Comparison of ENCODE assay signal across 8 cellular contexts in genomic region chr16:15888072-15888976, GRCh38. TPM values are rescaled to one million over a fixed set of nuclear protein-coding genes. Genes with fewer than 3 reads are reported as not detected.
DNase-seq lines count a peak whose midpoint lies in the region; ATAC-seq and TF ChIP-seq lines count a peak whose summit lies in the region.

CEP20 (minus strand) TSS chr16:15888603; CDS start chr16:15888585, 18 bp downstream.

- intact Hi-C loops in testis (cut with DNase I; ENCODE audit: low total_unique reads) = no loop called here

- TF ChIP-seq POLR2A in testis (IDR thresholded peaks at IDR 0.05) = peak; percentile 47

- no peaks in the 10 kb centered on the region for H4K20me1 ChIP-seq in SK-N-SH (ENCODE audit: insufficient read depth)

- H3K9me2 ChIP-seq in SK-N-SH = no peaks in the 10 kb centered on the region

- POLR2A ChIA-PET in SK-N-SH (lab: Yijun Ruan, JAX) = interaction anchor here (0.6 to 1.3 kb wide), 3 partner anchors 110 to 243 kb away, joined by 3 to 4 read pairs (median 3); no protein-coding TSS in a partner anchor

- CTCF ChIA-PET in SK-N-SH (lab: Yijun Ruan, JAX) = interaction anchor here (0.7 to 1.7 kb wide), 5 partner anchors 13 to 338 kb away, joined by 3 to 8 read pairs (median 4); no protein-coding TSS in a partner anchor

- H3K27me3 ChIP-seq in SK-N-SH (ENCODE audit: insufficient read depth) = no peaks in the 10 kb centered on the region
- no peaks in the 10 kb centered on the region for H3K27me3 ChIP-seq in testis

- H3K9me3 ChIP-seq in SK-N-SH = no peaks in the 10 kb centered on the region
- no peaks in the 10 kb centered on the region for H3K9me3 ChIP-seq in testis

- 0 out of 2 replicates have a peak, but pooled peaks have one; percentile 3 for TF ChIP-seq RAD21 in SK-N-SH (IDR thresholded peaks at IDR 0.05; ENCODE audit: low read length)

- DNase-seq in NCI-H1048 (lab: John Stamatoyannopoulos, UW) = peak; percentile 76
- peak; percentile 98 for DNase-seq in SK-N-SH
- peak; percentile 100 for DNase-seq in activated naive CD4-positive, alpha-beta T cell treated with anti-CD3 and anti-CD28 coated beads, Interleukin-2, amount 50 U/mL, for 16 hours
- DNase-seq in globus pallidus (ENCODE audit: low spot score) = peak; percentile 99
- peak; percentile 99 for DNase-seq in omental fat pad (ENCODE audit: low spot score)
- peak; percentile 100 for DNase-seq in testis

- H3K4me3 ChIP-seq in GM08714 (ENCODE audit: low read length) (peak within 1 kb of the TSS; percentile 94), SK-N-SH (ENCODE audit: low read depth in 2 of 2, low read length in 1 of 2) (peak within 1 kb of the TSS; percentile 79 to 90), testis (peak within 1 kb of the TSS; percentile 71 to 93)

- H3K4me1 ChIP-seq in SK-N-SH (ENCODE audit: control insufficient read depth in 1 of 2, insufficient read depth in 2 of 2, low read depth in 1 of 2, low read length in 1 of 2) = peaks cover 5 to 7% of the 10 kb centered on the region in 2 experiments; a peak in 2 of 4 replicates
- H3K4me1 ChIP-seq in testis = peaks cover 16% of the 10 kb centered on the region

- WGBS in SK-N-SH (ENCODE audit: low lambda C conversion rate) = under 1% methylated on average over 29 of the region's 41 CpGs
- WGBS in testis, 2 donors = 0 to 1% methylated on average over 7 to 40 of the region's 41 CpGs

- peaks cover 51% of the 10 kb centered on the region for H3K79me2 ChIP-seq in SK-N-SH (ENCODE audit: insufficient read depth)

- peak; percentile 96 for ATAC-seq in HG02571 (IDR thresholded peaks at IDR 0.05; ENCODE audit: unreplicated experiment)
- peak; percentile 100 for ATAC-seq in omental fat pad (ENCODE audit: low FRiP score)

- TF ChIP-seq CTCF in SK-N-SH (IDR thresholded peaks at IDR 0.05) (no peak), omental fat pad (IDR thresholded peaks at IDR 0.05) (no peak), testis (IDR thresholded peaks at IDR 0.05) (peak in 2 of 3 experiments; percentile 36 to 52)

- peaks cover 3 to 6% of the 10 kb centered on the region in 2 experiments for H3K36me3 ChIP-seq in SK-N-SH (replicated peaks in 1 of 2; ENCODE audit: control insufficient read depth in 1 of 2, insufficient read depth in 2 of 2, low read length in 1 of 2)
- no peaks in the 10 kb centered on the region for H3K36me3 ChIP-seq in testis (ENCODE audit: low read depth, missing control alignments)

- TF ChIP-seq EP300 in SK-N-SH (IDR thresholded peaks at IDR 0.05; ENCODE audit: borderline replicate concordance in 1 of 2, low read depth in 1 of 2, low read length in 1 of 2) = no peak

- peak within 1 kb of the TSS; percentile 96 for H2AFZ ChIP-seq in SK-N-SH (ENCODE audit: low read depth)

- H3K27ac ChIP-seq in SK-N-SH (ENCODE audit: low read depth in 2 of 2, low read length in 1 of 2) (peak within 1 kb of the TSS; percentile 51 to 64), testis (peak within 1 kb of the TSS; percentile 55 to 87)

- H3F3A ChIP-seq in SK-N-SH (replicated peaks; ENCODE audit: insufficient read depth) = no peaks in the 10 kb centered on the region

- H3K4me2 ChIP-seq in SK-N-SH = peak within 1 kb of the TSS; percentile 87

- H3K9ac ChIP-seq in SK-N-SH = peak within 1 kb of the TSS; percentile 78

TF ChIP-seq in SK-N-SH, 30 proteins besides CTCF, POLR2A, EP300 and RAD21 (continues in another document):
- TF ChIP-seq NRF1 (IDR thresholded peaks at IDR 0.05; ENCODE audit: low read depth, low read length) (peak; percentile 97), MXI1 (IDR thresholded peaks at IDR 0.05; ENCODE audit: low read depth, low read length) (peak; percentile 54; the same call in 1 of the 2 replicates), TEAD4 (IDR thresholded peaks at IDR 0.05; ENCODE audit: borderline replicate concordance, insufficient read depth) (no peak), PBX3 (IDR thresholded peaks at IDR 0.05) (peak; percentile 56), FOXM1 (IDR thresholded peaks at IDR 0.05; ENCODE audit: low read depth) (no peak), YY1 (IDR thresholded peaks at IDR 0.05; ENCODE audit: low read depth) (peak; percentile 94), RFX5 (IDR thresholded peaks at IDR 0.05; ENCODE audit: low read length) (peak; percentile 63; the same call in 1 of the 2 replicates), TAF1 (IDR thresholded peaks at IDR 0.05; ENCODE audit: borderline replicate concordance, low read depth, low read length) (peak; percentile 95), GABPA (IDR thresholded peaks at IDR 0.05; ENCODE audit: low read depth) (peak; percentile 47), POLR2AphosphoS5 (IDR thresholded peaks at IDR 0.05; ENCODE audit: low read depth, low read length) (peak; percentile 75), NFIC (IDR thresholded peaks at IDR 0.05; ENCODE audit: borderline replicate concordance) (no peak), SMC3 (IDR thresholded peaks at IDR 0.05; ENCODE audit: low read depth, low read length) (peak; percentile 17; the same call in 1 of the 2 replicates), CHD2 (IDR thresholded peaks at IDR 0.05; ENCODE audit: low read length, partially characterized antibody) (no peak), USF1 (IDR thresholded peaks at IDR 0.05; ENCODE audit: borderline replicate concordance, low read depth) (no peak; the same call in 1 of the 2 replicates), RXRA (IDR thresholded peaks at IDR 0.05; ENCODE audit: borderline replicate concordance, low read depth) (no peak), ZBTB33 (IDR thresholded peaks at IDR 0.05; ENCODE audit: borderline replicate concordance, low read depth) (no peak), REST (IDR thresholded peaks at IDR 0.05; ENCODE audit: low read depth, low read length) (0 out of 2 replicates have a peak, but pooled peaks have one; percentile 19), RCOR1 (IDR thresholded peaks at IDR 0.05; ENCODE audit: low read length) (no peak), GATA2 (CRISPR knock-in tag; IDR thresholded peaks at IDR 0.05) (no peak), FOXJ3 (CRISPR knock-in tag; IDR thresholded peaks at IDR 0.05) (no peak)

RNA-seq across cellular contexts. Expression of gene CEP20, which starts in this region (rescaled TPM):
- polyA plus RNA-seq in SK-N-SH (2012; rRNA removed) (14.8 and 19.5 TPM in 2 replicates), testis (ENCODE audit: insufficient read depth, low read depth, low replicate concordance) (70.6 TPM)
- 28.4 and 33.7 TPM in 2 replicates for polyA plus RNA-seq in SK-N-SH (2012; cell fraction: cytosol; rRNA removed)
- polyA plus RNA-seq in SK-N-SH (2012; cell fraction: nucleus; rRNA removed) = 4.0 and 8.9 TPM in 2 replicates
- total RNA-seq in omental fat pad (10 to 100 TPM; 23.5 to 40.5 (median 30.3) TPM), testis (10 to 100 TPM; 32.4 to 45.1 TPM)

Comparison
In these comparisons a context has a peak if more than half of its experiments do, and no peak if none do; other contexts are left out.
1. Peak in every context shown above with its lines: DNase-seq, ATAC-seq, H3K4me3 ChIP-seq and H3K27ac ChIP-seq.
2. CTCF ChIP-seq: peak in testis (2 of 3); none in SK-N-SH (single experiment) and omental fat pad (0 of 3).